Comparison of ENCODE assay signal across 16 cellular contexts in the genomic region with DNA sequence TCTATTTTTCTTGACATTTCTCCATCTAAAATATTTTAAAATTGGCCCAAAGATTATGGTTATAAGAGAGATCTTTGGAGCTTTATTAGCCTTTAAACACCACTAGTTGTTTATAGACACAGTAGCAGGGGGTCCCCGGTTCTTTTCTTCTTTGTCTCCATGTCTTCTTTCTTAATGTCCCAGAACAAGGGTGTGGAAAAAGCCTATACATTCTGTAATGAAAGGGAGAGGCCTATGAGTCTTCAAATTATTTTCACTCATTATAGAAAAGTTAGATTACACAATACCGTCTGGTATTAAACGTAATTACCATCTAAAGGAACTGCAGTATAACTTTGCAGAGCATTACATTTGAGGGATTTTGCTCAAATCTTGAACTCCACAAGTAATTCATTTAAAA.
DNase-seq lines count a peak whose midpoint lies in the region; ATAC-seq, FAIRE-seq and TF ChIP-seq lines count a peak whose summit lies in the region.
"Had no signal": no experiment of that assay in that cellular context is flagged by ENCODE, and none has a peak within 500 bp of the region (broad histone marks: within the 10 kb centered on the region; RNA-seq: fewer than 3 reads in every experiment).

No MANE protein-coding gene starts in this region.

- H3K36me3 ChIP-seq in HepG2 (replicated peaks in 1 of 2; ENCODE audit: control insufficient read depth in 1 of 2, insufficient read depth in 2 of 2, low read length in 2 of 2) = no peaks in the 10 kb centered on the region
- H3K36me3 ChIP-seq in right lobe of liver = no peaks in the 10 kb centered on the region
- H3K36me3 ChIP-seq in SK-N-MC (ENCODE audit: insufficient read depth, low read length) = no peaks in the 10 kb centered on the region
- H3K36me3 ChIP-seq in iPS-20b (ENCODE audit: insufficient read depth, low read depth, low read length) = no peaks in the 10 kb centered on the region
- H3K36me3 ChIP-seq: HAP-1 had no signal

- no peak for TF ChIP-seq RAD21 in HepG2 (CRISPR knock-in tag; IDR thresholded peaks at IDR 0.05)

- H3K79me2 ChIP-seq in HepG2 (ENCODE audit: insufficient read depth, low read length) = no peaks in the 10 kb centered on the region

- no peaks in the 10 kb centered on the region for H4K20me1 ChIP-seq in HepG2 (ENCODE audit: insufficient read depth, low read length)

- no peaks in the 10 kb centered on the region for H3K9me3 ChIP-seq in HepG2 (ENCODE audit: low read length)
- H3K9me3 ChIP-seq in right lobe of liver = no peaks in the 10 kb centered on the region
- no peaks in the 10 kb centered on the region for H3K9me3 ChIP-seq in SK-N-MC (ENCODE audit: low read depth, low read length)
- no peaks in the 10 kb centered on the region for H3K9me3 ChIP-seq in iPS-20b (ENCODE audit: insufficient read depth, low read depth, low read length)
- H3K9me3 ChIP-seq: HAP-1 had no signal

- 2% methylated on average over 3 of the region's 3 CpGs for WGBS in HepG2 (ENCODE audit: low lambda C conversion rate)
- WGBS in right lobe of liver (ENCODE audit: insufficient coverage, low coverage, low lambda C conversion rate, missing lambda C conversion rate) = 75% methylated on average over 3 of the region's 3 CpGs

- no peak overlapping the region for H3K4me3 ChIP-seq in HepG2 (replicated peaks in 1 of 3; ENCODE audit: insufficient read depth in 1 of 3, low read depth in 2 of 3, low read length in 3 of 3)
- H3K4me3 ChIP-seq in right lobe of liver = no peak overlapping the region
- no peak overlapping the region for H3K4me3 ChIP-seq in SK-N-MC
- H3K4me3 ChIP-seq in iPS-20b (ENCODE audit: low read length) = peak overlapping the region; percentile 52
- H3K4me3 ChIP-seq: GM12878, HAP-1 had no signal

- H3K4me2 ChIP-seq in HepG2 (ENCODE audit: low read depth, low read length) = no peak overlapping the region

- no peak for DNase-seq in HepG2 (ENCODE audit: low spot score)
- DNase-seq in right lobe of liver = no peak
- DNase-seq in SK-N-MC (ENCODE audit: low read depth, low spot score) = peak; percentile 24
- no peak for DNase-seq in NCI-H2196 (lab: John Stamatoyannopoulos, UW; ENCODE audit: unreplicated experiment)
- DNase-seq in RPMI8226 = no peak
- DNase-seq: 8988T; C1 segment of cervical spinal cord; Calu3; CD4-positive, alpha-beta T cell; DMS 273 treated with DMSO at 0.1 percent for 48 hours; DMS79; GOT3 had no signal

- intact Hi-C loops in HepG2 (cut with micrococcal nuclease; ENCODE audit: unreplicated experiment) = no loop called here
- intact Hi-C loops in right lobe of liver (cut with DNase I) = no loop called here

- POLR2A ChIA-PET in HepG2 (lab: Yijun Ruan, JAX) = no interaction called here

- TF ChIP-seq CTCF in HepG2 (CRISPR knock-in tag; IDR thresholded peaks at IDR 0.05) (no peak), right lobe of liver (IDR thresholded peaks at IDR 0.05) (no peak)

- CTCF ChIA-PET in HepG2 (lab: Yijun Ruan, JAX; ENCODE audit: low intra/inter-chr PET ratio, low total read pairs) = no interaction called here

- no peak overlapping the region for H3K9ac ChIP-seq in HepG2 (ENCODE audit: insufficient read depth, low read depth, low read length)
- no peak overlapping the region for H3K9ac ChIP-seq in SK-N-MC (ENCODE audit: insufficient read length)
- H3K9ac ChIP-seq in iPS-20b (ENCODE audit: low read depth, low read length) = peak overlapping the region; percentile 49; the same call in 1 of the 2 replicates

- TF ChIP-seq EP300 in HepG2 (IDR thresholded peaks at IDR 0.05; ENCODE audit: low read depth in 2 of 2, low read length in 2 of 2) = no peak
- TF ChIP-seq EP300 in HepG2 (CRISPR knock-in tag; IDR thresholded peaks at IDR 0.05; ENCODE audit: borderline replicate concordance) = no peak

- no peak for FAIRE-seq in HepG2 (lab: Jason Lieb, UNC)
- FAIRE-seq: GM12878 had no signal

- H2AFZ ChIP-seq in HepG2 (ENCODE audit: low read length) = no peak overlapping the region

- ATAC-seq in HepG2 (no peak), right lobe of liver (no peak), GM18502 (IDR thresholded peaks at IDR 0.05; ENCODE audit: poor library complexity, unreplicated experiment) (no peak)
- ATAC-seq: GM12878 had no signal

- H3K4me1 ChIP-seq in HepG2 (ENCODE audit: insufficient read depth, low read length) = no peaks in the 10 kb centered on the region
- no peaks in the 10 kb centered on the region for H3K4me1 ChIP-seq in right lobe of liver
- H3K4me1 ChIP-seq in iPS-20b (ENCODE audit: insufficient read depth, low read length) = peaks cover 60% of the 10 kb centered on the region
- H3K4me1 ChIP-seq: HAP-1 had no signal

- TF ChIP-seq POLR2A in HepG2 (IDR thresholded peaks at IDR 0.05; ENCODE audit: insufficient read depth in 1 of 2, low read depth in 2 of 2, low read length in 2 of 2) (no peak), right lobe of liver (IDR thresholded peaks at IDR 0.05) (no peak)

- H3K27ac ChIP-seq in HepG2 (ENCODE audit: extremely low read length, insufficient read depth, low read length) = no peak overlapping the region
- no peak overlapping the region for H3K27ac ChIP-seq in right lobe of liver
- H3K27ac ChIP-seq in SK-N-MC = peak overlapping the region; percentile 48; the same call in 1 of the 2 replicates
- H3K27ac ChIP-seq in iPS-20b (ENCODE audit: low read length) = peak overlapping the region; percentile 77

- in situ Hi-C loops in HepG2 (cut with HindIII; ENCODE audit: extremely low pct_ligation_motif_present, low pct_unique_long_range_greater_than_20kb) = loop anchor here (25.0 kb wide), 3 partner anchors 429 to 1454 kb away; a partner anchor contains a TSS

- H3K27me3 ChIP-seq in HepG2 (ENCODE audit: control insufficient read depth in 1 of 2, insufficient read depth in 2 of 2, low read length in 2 of 2) = peaks cover 0 to 3% of the 10 kb centered on the region in 2 experiments; a peak in 2 of 5 replicates
- no peaks in the 10 kb centered on the region for H3K27me3 ChIP-seq in right lobe of liver
- H3K27me3 ChIP-seq in iPS-20b (ENCODE audit: insufficient read depth, low read length) = no peaks in the 10 kb centered on the region

- no TSS peak for BruUV-seq in HepG2 (replicated peaks; lab: Mats Ljungman, UMichigan)

TF ChIP-seq in HepG2, 621 proteins besides CTCF, POLR2A, EP300 and RAD21:
- TF ChIP-seq, protein P1, sequence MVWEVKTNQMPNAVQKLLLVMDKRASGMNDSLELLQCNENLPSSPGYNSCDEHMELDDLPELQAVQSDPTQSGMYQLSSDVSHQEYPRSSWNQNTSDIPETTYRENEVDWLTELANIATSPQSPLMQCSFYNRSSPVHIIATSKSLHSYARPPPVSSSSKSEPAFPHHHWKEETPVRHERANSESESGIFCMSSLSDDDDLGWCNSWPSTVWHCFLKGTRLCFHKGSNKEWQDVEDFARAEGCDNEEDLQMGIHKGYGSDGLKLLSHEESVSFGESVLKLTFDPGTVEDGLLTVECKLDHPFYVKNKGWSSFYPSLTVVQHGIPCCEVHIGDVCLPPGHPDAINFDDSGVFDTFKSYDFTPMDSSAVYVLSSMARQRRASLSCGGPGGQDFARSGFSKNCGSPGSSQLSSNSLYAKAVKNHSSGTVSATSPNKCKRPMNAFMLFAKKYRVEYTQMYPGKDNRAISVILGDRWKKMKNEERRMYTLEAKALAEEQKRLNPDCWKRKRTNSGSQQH (CRISPR knock-in tag; IDR thresholded peaks at IDR 0.05; ENCODE audit: low read depth) = no peak
- TF ChIP-seq ZNF569 (CRISPR knock-in tag; IDR thresholded peaks at IDR 0.05; ENCODE audit: borderline replicate concordance) = no peak
- TF ChIP-seq, protein P2, sequence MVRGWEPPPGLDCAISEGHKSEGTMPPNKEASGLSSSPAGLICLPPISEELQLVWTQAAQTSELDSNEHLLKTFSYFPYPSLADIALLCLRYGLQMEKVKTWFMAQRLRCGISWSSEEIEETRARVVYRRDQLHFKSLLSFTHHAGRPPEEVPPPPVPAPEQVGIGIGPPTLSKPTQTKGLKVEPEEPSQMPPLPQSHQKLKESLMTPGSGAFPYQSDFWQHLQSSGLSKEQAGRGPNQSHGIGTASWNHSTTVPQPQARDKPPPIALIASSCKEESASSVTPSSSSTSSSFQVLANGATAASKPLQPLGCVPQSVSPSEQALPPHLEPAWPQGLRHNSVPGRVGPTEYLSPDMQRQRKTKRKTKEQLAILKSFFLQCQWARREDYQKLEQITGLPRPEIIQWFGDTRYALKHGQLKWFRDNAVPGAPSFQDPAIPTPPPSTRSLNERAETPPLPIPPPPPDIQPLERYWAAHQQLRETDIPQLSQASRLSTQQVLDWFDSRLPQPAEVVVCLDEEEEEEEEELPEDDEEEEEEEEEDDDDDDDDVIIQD (CRISPR knock-in tag; IDR thresholded peaks at IDR 0.05; ENCODE audit: low read depth) = no peak
- TF ChIP-seq, protein P3, sequence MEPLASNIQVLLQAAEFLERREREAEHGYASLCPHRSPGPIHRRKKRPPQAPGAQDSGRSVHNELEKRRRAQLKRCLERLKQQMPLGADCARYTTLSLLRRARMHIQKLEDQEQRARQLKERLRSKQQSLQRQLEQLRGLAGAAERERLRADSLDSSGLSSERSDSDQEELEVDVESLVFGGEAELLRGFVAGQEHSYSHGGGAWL (CRISPR knock-in tag; IDR thresholded peaks at IDR 0.05) = no peak
- peak; percentile 2; the same call in 1 of the 2 replicates for TF ChIP-seq CEBPB (IDR thresholded peaks at IDR 0.05; ENCODE audit: borderline replicate concordance, low read depth, low read length)
- TF ChIP-seq ZNF777 (CRISPR knock-in tag; IDR thresholded peaks at IDR 0.05) = no peak
- no peak for TF ChIP-seq TAF1 (CRISPR knock-in tag; IDR thresholded peaks at IDR 0.05)
- no peak for TF ChIP-seq BHLHE40 (IDR thresholded peaks at IDR 0.05; ENCODE audit: low read length)

Comparison
In these comparisons a context has a peak if more than half of its experiments do, and no peak if none do; other contexts are left out.
1. H3K27ac ChIP-seq: peak in SK-N-MC (single experiment) and iPS-20b (single experiment); none in HepG2 (single experiment) and right lobe of liver (0 of 3).